In the genomic region with DNA sequence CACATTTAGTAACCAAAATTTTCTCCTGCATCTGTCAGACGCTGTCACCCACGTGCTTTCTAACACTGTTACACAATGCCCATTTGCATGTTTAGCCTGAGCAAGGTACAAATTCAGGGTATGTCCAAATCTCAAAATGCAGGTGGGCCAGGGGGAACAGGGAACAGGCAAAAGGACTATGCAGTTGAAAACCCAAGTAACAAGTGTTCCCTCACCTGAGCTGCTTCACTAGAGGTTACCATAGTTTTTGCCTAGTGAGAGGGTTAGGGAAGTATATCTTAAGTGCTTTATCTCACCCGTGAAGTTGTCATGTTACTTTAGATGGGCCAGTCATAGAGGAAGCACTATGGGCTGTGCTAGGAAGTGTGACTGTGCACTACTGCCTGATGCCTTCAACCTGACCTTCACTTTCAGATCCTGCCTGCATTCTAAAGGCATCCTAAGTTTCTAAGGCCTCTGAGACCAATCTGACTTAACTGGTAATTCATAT, we compare ENCODE assay signal across 16 cellular contexts. TPM values are rescaled to one million over a fixed set of nuclear protein-coding genes. Genes with fewer than 3 reads are reported as not detected.
DNase-seq lines count a peak whose midpoint lies in the region; ATAC-seq, FAIRE-seq and TF ChIP-seq lines count a peak whose summit lies in the region.
"Had no signal": no experiment of that assay in that cellular context is flagged by ENCODE, and none has a peak within 500 bp of the region (broad histone marks: within the 10 kb centered on the region; RNA-seq: fewer than 3 reads in every experiment).

No MANE protein-coding gene starts in this region.

- H3K36me3 ChIP-seq in small intestine (ENCODE audit: control insufficient read depth in 2 of 2, insufficient read depth in 2 of 2, low read length in 2 of 2), result peaks cover 0 to 1% of the 10 kb centered on the region in 2 donors
- H3K36me3 ChIP-seq: neural progenitor cell had no signal

- ATAC-seq in HG02588 (IDR thresholded peaks at IDR 0.05; ENCODE audit: unreplicated experiment), result peak; percentile 54
- ATAC-seq in activated B cell treated with CpG ODN at 0.5 μM for 24 hours (ENCODE audit: low read depth), result peak; percentile 57
- peak; percentile 80 to 87 for ATAC-seq in natural killer cell treated with Interleukin-12 subunit alpha and Interleukin-12 subunit beta and Interleukin-15 and Interleukin-18, amount 100 ng/mL, for 72 hours
- no peak for ATAC-seq in HG03097 (IDR thresholded peaks at IDR 0.05; ENCODE audit: low FRiP score, unreplicated experiment)
- ATAC-seq: activated CD8-positive, alpha-beta T cell treated with anti-CD3 and anti-CD28 coated beads for 36 hours had no signal

- peaks cover 0 to 8% of the 10 kb centered on the region in 2 donors for H3K4me1 ChIP-seq in small intestine (ENCODE audit: control insufficient read depth in 2 of 2, insufficient read depth in 1 of 2, low read depth in 1 of 2, low read length in 1 of 2)

- H3K27ac Mint-ChIP-seq in activated B cell treated with CpG ODN at 0.5 μM for 24 hours, result no peak overlapping the region
- peak overlapping the region in 1 of 2 donors; percentile 23 for H3K27ac Mint-ChIP-seq in natural killer cell treated with Interleukin-12 subunit alpha and Interleukin-12 subunit beta and Interleukin-15 and Interleukin-18, amount 100 ng/mL, for 72 hours
- H3K27ac Mint-ChIP-seq: activated CD8-positive, alpha-beta T cell treated with anti-CD3 and anti-CD28 coated beads for 36 hours; neural progenitor cell had no signal

- no peak overlapping the region for H3K4me3 ChIP-seq in small intestine (ENCODE audit: low read depth in 1 of 2, low read length in 2 of 2)
- H3K4me3 ChIP-seq: BLaER1, neural progenitor cell, testis had no signal

- no peak overlapping the region for H3K4me3 Mint-ChIP-seq in activated B cell treated with CpG ODN at 0.5 μM for 24 hours
- no peak overlapping the region for H3K4me3 Mint-ChIP-seq in natural killer cell treated with Interleukin-12 subunit alpha and Interleukin-12 subunit beta and Interleukin-15 and Interleukin-18, amount 100 ng/mL, for 72 hours
- H3K4me3 Mint-ChIP-seq: activated CD8-positive, alpha-beta T cell treated with anti-CD3 and anti-CD28 coated beads for 36 hours; neural progenitor cell had no signal

- intact Hi-C loops in activated B cell treated with CpG ODN at 0.5 μM for 24 hours (cut with micrococcal nuclease), result loop anchor here (10.0 kb wide), 2 partner anchors 456 to 906 kb away; partner anchors contain the start of genes CCNDBP1 and CDAN1

- FAIRE-seq in small intestine (lab: Jason Lieb, UNC) (no peak), HTR-8/SVneo (lab: Jason Lieb, UNC) (no peak)

- no peaks in the 10 kb centered on the region for H3K27me3 Mint-ChIP-seq in activated B cell treated with CpG ODN at 0.5 μM for 24 hours
- no peaks in the 10 kb centered on the region for H3K27me3 Mint-ChIP-seq in natural killer cell treated with Interleukin-12 subunit alpha and Interleukin-12 subunit beta and Interleukin-15 and Interleukin-18, amount 100 ng/mL, for 72 hours
- H3K27me3 Mint-ChIP-seq: activated CD8-positive, alpha-beta T cell treated with anti-CD3 and anti-CD28 coated beads for 36 hours had no signal

- CTCF ChIA-PET in activated B cell treated with CpG ODN at 0.5 μM for 24 hours (lab: Charles Lee), result no interaction called here

- no peak for TF ChIP-seq CTCF in activated B cell treated with CpG ODN at 0.5 μM for 24 hours (IDR thresholded peaks at IDR 0.05)

- POLR2A ChIA-PET in activated B cell treated with CpG ODN at 0.5 μM for 24 hours (lab: Charles Lee), result no interaction called here

- peaks cover 24% of the 10 kb centered on the region for H3K4me1 Mint-ChIP-seq in activated B cell treated with CpG ODN at 0.5 μM for 24 hours
- peaks cover 11 to 16% of the 10 kb centered on the region in 2 donors for H3K4me1 Mint-ChIP-seq in natural killer cell treated with Interleukin-12 subunit alpha and Interleukin-12 subunit beta and Interleukin-15 and Interleukin-18, amount 100 ng/mL, for 72 hours (ENCODE audit: low read depth in 2 of 2)

- H3K27ac ChIP-seq in small intestine (ENCODE audit: low read depth in 1 of 2, low read length in 1 of 2), result no peak overlapping the region
- H3K27ac ChIP-seq: BLaER1, epithelial cell of prostate, neural progenitor cell, testis had no signal

- WGBS in small intestine, 3 donors, result 55 to 62% (median 59%) methylated on average over 3 of the region's 3 CpGs

- peaks cover 59% of the 10 kb centered on the region for H3K36me3 Mint-ChIP-seq in activated B cell treated with CpG ODN at 0.5 μM for 24 hours (ENCODE audit: low read depth)
- H3K36me3 Mint-ChIP-seq in natural killer cell treated with Interleukin-12 subunit alpha and Interleukin-12 subunit beta and Interleukin-15 and Interleukin-18, amount 100 ng/mL, for 72 hours, result no peaks in the 10 kb centered on the region

- no peaks in the 10 kb centered on the region for H3K27me3 ChIP-seq in small intestine (ENCODE audit: control insufficient read depth in 2 of 2, insufficient read depth in 2 of 2, low read length in 2 of 2)
- H3K27me3 ChIP-seq: BLaER1, neural progenitor cell, testis had no signal

- DNase-seq in MV-4-11 (lab: John Stamatoyannopoulos, UW), result peak; percentile 82
- DNase-seq in activated B cell treated with CpG ODN at 0.5 μM for 24 hours, result no peak
- no peak for DNase-seq in natural killer cell treated with Interleukin-12 subunit alpha and Interleukin-12 subunit beta and Interleukin-15 and Interleukin-18, amount 100 ng/mL, for 72 hours (ENCODE audit: low spot score)
- no peak for DNase-seq in small intestine
- DNase-seq in HTR-8/SVneo (ENCODE audit: insufficient read length, low spot score), result no peak
- DNase-seq: activated CD8-positive, alpha-beta T cell treated with anti-CD3 and anti-CD28 coated beads for 36 hours; activated effector memory CD4-positive, alpha-beta T cell treated with anti-CD3 and anti-CD28 coated beads, Interleukin-2, amount 50 U/mL, for 16 hours; anterior cingulate cortex; mesendoderm; T-helper 9 cell; testis had no signal

- no peaks in the 10 kb centered on the region for H3K9me3 Mint-ChIP-seq in activated B cell treated with CpG ODN at 0.5 μM for 24 hours
- no peaks in the 10 kb centered on the region for H3K9me3 Mint-ChIP-seq in natural killer cell treated with Interleukin-12 subunit alpha and Interleukin-12 subunit beta and Interleukin-15 and Interleukin-18, amount 100 ng/mL, for 72 hours
- H3K9me3 Mint-ChIP-seq: activated CD8-positive, alpha-beta T cell treated with anti-CD3 and anti-CD28 coated beads for 36 hours; neural progenitor cell had no signal

- no peaks in the 10 kb centered on the region for H3K9me3 ChIP-seq in small intestine (ENCODE audit: control insufficient read depth, low read depth)
- H3K9me3 ChIP-seq: BLaER1, testis had no signal

RNA-seq across cellular contexts. Expression of gene TMEM87A, which starts 6.0 kb away (rescaled TPM):
- total RNA-seq in activated B cell treated with CpG ODN at 0.5 μM for 24 hours, result 45.4 and 52.6 TPM in 2 replicates
- 10 to 100 TPM; 53.0 to 59.4 TPM for total RNA-seq in natural killer cell treated with Interleukin-12 subunit alpha and Interleukin-12 subunit beta and Interleukin-15 and Interleukin-18, amount 100 ng/mL, for 72 hours
- polyA plus RNA-seq in small intestine, result 10 to 100 TPM; 10.5 to 30.8 (median 17.7) TPM

RNA-seq across cellular contexts. Expression of gene GANC, which starts 6.3 kb away (rescaled TPM):
- 59.9 and 72.2 TPM in 2 replicates for total RNA-seq in activated B cell treated with CpG ODN at 0.5 μM for 24 hours
- 10 to 100 TPM; 16.0 to 24.4 TPM for total RNA-seq in natural killer cell treated with Interleukin-12 subunit alpha and Interleukin-12 subunit beta and Interleukin-15 and Interleukin-18, amount 100 ng/mL, for 72 hours
- polyA plus RNA-seq in small intestine, result 10 to 100 TPM in 2 of 3 donors, 1 to 10 TPM in 1; 5.1 to 11.9 (median 10.4) TPM
